Comparison of ENCODE assay signal across 9 cellular contexts in the genomic region with DNA sequence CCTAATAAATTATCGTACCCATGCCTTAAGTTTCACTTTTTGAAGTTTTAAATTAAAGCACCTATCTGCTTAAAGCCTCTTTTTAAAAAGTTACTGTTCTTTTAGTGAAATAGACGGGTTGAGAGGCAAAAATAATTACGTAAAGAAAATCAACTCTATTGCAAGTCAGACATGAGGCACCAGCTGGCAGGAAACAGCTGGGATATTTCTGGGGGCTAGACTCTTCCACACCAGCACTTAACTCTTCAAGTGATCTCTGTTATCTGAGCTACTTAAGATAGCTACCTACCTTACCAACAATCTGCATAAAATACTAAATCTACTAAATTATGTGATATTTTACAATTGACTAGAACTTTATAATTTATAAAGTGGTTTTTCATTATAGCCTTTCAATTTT. TPM values are rescaled to one million over a fixed set of nuclear protein-coding genes. Genes with fewer than 3 reads are reported as not detected.
DNase-seq lines count a peak whose midpoint lies in the region; ATAC-seq and TF ChIP-seq lines count a peak whose summit lies in the region.
"Had no signal": no experiment of that assay in that cellular context is flagged by ENCODE, and none has a peak within 500 bp of the region (broad histone marks: within the 10 kb centered on the region; RNA-seq: fewer than 3 reads in every experiment).

No MANE protein-coding gene starts in this region.

- H3K36me3 Mint-ChIP-seq in MCF 10A (ENCODE audit: insufficient read depth, unreplicated experiment) = peaks cover 33% of the 10 kb centered on the region

- H3K27ac ChIP-seq in breast epithelium (peak overlapping the region in 1 of 2 donors; percentile 4), thyroid gland (peak overlapping the region; percentile 67 to 86 (median 82))

- no peaks in the 10 kb centered on the region for H3K27me3 ChIP-seq in breast epithelium
- H3K27me3 ChIP-seq in thyroid gland = no peaks in the 10 kb centered on the region

- H3K4me1 Mint-ChIP-seq in MCF 10A (ENCODE audit: insufficient read depth, unreplicated experiment) = peaks cover 28% of the 10 kb centered on the region

- no peak overlapping the region for H3K4me3 Mint-ChIP-seq in MCF 10A (ENCODE audit: unreplicated experiment)
- H3K4me3 Mint-ChIP-seq: CD14-positive monocyte had no signal

- WGBS in thyroid gland, 2 donors = 49 to 53% methylated on average over 3 of the region's 3 CpGs

- H3K27ac Mint-ChIP-seq in MCF 10A (ENCODE audit: low read depth, unreplicated experiment) = peak overlapping the region; percentile 32

- no peak for ATAC-seq in GM18517 (IDR thresholded peaks at IDR 0.05; ENCODE audit: unreplicated experiment)

- H3K4me3 ChIP-seq in breast epithelium (peak overlapping the region in 1 of 3 donors; percentile 6), WI38 (ENCODE audit: low read depth, low read length) (peak overlapping the region; percentile 8), thyroid gland (replicated peaks in 1 of 3) (no peak overlapping the region)

- BruUV-seq in MCF 10A (replicated peaks; lab: Mats Ljungman, UMichigan) = no TSS peak

- DNase-seq in MCF 10A (ENCODE audit: unreplicated experiment) = no peak
- no peak for DNase-seq in breast epithelium (ENCODE audit: low spot score in 2 of 2)
- peak; percentile 36 for DNase-seq in iris pigment epithelial cell (ENCODE audit: low read depth)
- no peak for DNase-seq in thyroid gland
- no peak for DNase-seq in central memory CD4-positive, alpha-beta T cell
- no peak for DNase-seq in stimulated activated CD4-positive, alpha-beta T cell treated with anti-CD3 and anti-CD28 coated beads, Interleukin-1b, Interleukin-23, amount 100 ng/mL, for 48 hours

- CTCF ChIA-PET in MCF 10A (lab: Yijun Ruan, JAX) = no interaction called here

- intact Hi-C loops in MCF 10A (cut with micrococcal nuclease) = no loop called here
- intact Hi-C loops in breast epithelium (cut with DNase I; ENCODE audit: low total_unique reads) = no loop called here
- intact Hi-C loops in thyroid gland (cut with DNase I) = no loop called here

- H3K9me3 ChIP-seq in breast epithelium (no peaks in the 10 kb centered on the region), thyroid gland (no peaks in the 10 kb centered on the region)

- H3K9me3 Mint-ChIP-seq in MCF 10A (ENCODE audit: unreplicated experiment) = no peaks in the 10 kb centered on the region
- H3K9me3 Mint-ChIP-seq: CD14-positive monocyte had no signal

- no peak for TF ChIP-seq POLR2A in breast epithelium (IDR thresholded peaks at IDR 0.05)
- no peak for TF ChIP-seq POLR2A in thyroid gland (IDR thresholded peaks at IDR 0.05)

- POLR2A ChIA-PET in MCF 10A (lab: Yijun Ruan, JAX) = no interaction called here

- H3K27me3 Mint-ChIP-seq in MCF 10A (ENCODE audit: insufficient read depth, unreplicated experiment) = no peaks in the 10 kb centered on the region

- TF ChIP-seq CTCF in MCF 10A (IDR thresholded peaks at IDR 0.05; ENCODE audit: unreplicated experiment) = no peak
- no peak for TF ChIP-seq CTCF in breast epithelium (IDR thresholded peaks at IDR 0.05)
- no peak for TF ChIP-seq CTCF in WI38 (IDR thresholded peaks at IDR 0.05; ENCODE audit: low read depth, low read length)
- TF ChIP-seq CTCF in thyroid gland (IDR thresholded peaks at IDR 0.05) = no peak

- H3K36me3 ChIP-seq in breast epithelium = no peaks in the 10 kb centered on the region
- H3K36me3 ChIP-seq in thyroid gland = no peaks in the 10 kb centered on the region

- H3K4me1 ChIP-seq in breast epithelium = peaks cover 0 to 6% of the 10 kb centered on the region in 2 donors
- H3K4me1 ChIP-seq in thyroid gland = peaks cover 29 to 39% of the 10 kb centered on the region in 2 donors

RNA-seq across cellular contexts. Expression of a gene that starts 35.8 kb away (rescaled TPM):
- 50.0 and 50.6 TPM in 2 replicates for total RNA-seq in MCF 10A (2022)
- 10 to 100 TPM; 25.8 to 32.1 (median 25.9) TPM for total RNA-seq in breast epithelium
- total RNA-seq in thyroid gland = 10 to 100 TPM; 34.0 to 68.3 (median 53.5) TPM

RNA-seq across cellular contexts. Expression of a gene that starts 39.8 kb away (rescaled TPM):
- total RNA-seq in MCF 10A (2022) = not detected in 2 replicates
- total RNA-seq in breast epithelium = not detected
- under 1 TPM in 1 of 4 donors, not detected in 3; 0.45 TPM for total RNA-seq in thyroid gland

RNA-seq across cellular contexts. Expression of a gene that starts 55.0 kb away (rescaled TPM):
- total RNA-seq in MCF 10A (2022) (not detected in 2 replicates), breast epithelium (1 to 10 TPM in 1 of 3 donors, under 1 TPM in 2; 0.66 to 2.2 (median 0.88) TPM), thyroid gland (not detected)
